In the genomic region with DNA sequence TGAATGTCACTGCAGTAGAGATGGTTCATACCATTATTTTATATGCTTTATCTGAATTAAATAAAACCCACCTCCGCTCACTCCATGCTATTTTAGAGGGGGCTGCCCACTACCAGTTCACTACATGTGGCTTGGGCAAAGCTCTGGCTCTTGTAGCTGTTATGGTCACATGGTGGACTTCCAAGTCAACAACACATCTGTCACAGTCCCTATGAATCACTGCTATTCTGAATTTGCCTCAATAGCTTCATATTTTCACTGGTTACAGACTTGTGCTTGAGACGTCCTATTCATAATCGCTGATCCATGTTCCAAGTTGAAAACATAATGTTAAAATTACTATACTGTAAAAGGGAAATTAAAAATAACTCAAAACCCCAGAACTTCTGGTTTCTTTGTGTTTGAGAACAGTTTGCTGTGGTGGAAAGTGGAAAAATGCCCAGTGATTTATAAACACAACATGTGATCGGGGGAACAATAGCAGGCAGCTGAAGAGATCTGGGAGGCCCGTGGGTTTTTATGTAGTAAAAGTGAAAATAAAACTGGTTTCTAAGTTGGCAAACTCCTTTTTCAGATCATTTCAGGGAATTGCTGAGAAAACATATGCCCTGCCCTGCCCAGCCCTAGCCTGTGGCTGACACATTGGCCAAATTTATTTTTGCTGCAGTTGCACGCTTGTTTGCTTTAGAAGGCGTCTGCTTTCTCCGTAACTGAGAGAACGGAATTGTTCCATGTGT, we compare ENCODE assay signal across 8 cellular contexts.
DNase-seq lines count a peak whose midpoint lies in the region; ATAC-seq and TF ChIP-seq lines count a peak whose summit lies in the region.

No MANE protein-coding gene starts in this region.

- TF ChIP-seq POLR2A in prostate gland (IDR thresholded peaks at IDR 0.05): no peak

- no peaks in the 10 kb centered on the region for H3K27me3 ChIP-seq in prostate gland (replicated peaks; ENCODE audit: insufficient read depth)

- H3K36me3 ChIP-seq in prostate gland: no peaks in the 10 kb centered on the region

- TF ChIP-seq CTCF in fibroblast of mammary gland (conservative IDR thresholded peaks at IDR 0.05; ENCODE audit: control insufficient read depth, insufficient read depth, low read depth, low read length): no peak
- TF ChIP-seq CTCF in prostate gland (IDR thresholded peaks at IDR 0.05): no peak

- 20% methylated on average over 9 of the region's 9 CpGs for WGBS in prostate gland

- H3K9me3 ChIP-seq in prostate gland: no peaks in the 10 kb centered on the region

- H3K4me3 ChIP-seq in fibroblast of mammary gland (ENCODE audit: control insufficient read depth, low read depth, low read length): peak overlapping the region; percentile 23
- peak overlapping the region; percentile 12 to 29 for H3K4me3 ChIP-seq in prostate gland

- H3K27ac ChIP-seq in prostate gland: peak overlapping the region in 1 of 2 donors; percentile 38

- H3K4me1 ChIP-seq in prostate gland (replicated peaks): no peaks in the 10 kb centered on the region

- intact Hi-C loops in prostate gland (cut with DNase I): no loop called here

- ATAC-seq in GM18511 (IDR thresholded peaks at IDR 0.05; ENCODE audit: unreplicated experiment): no peak

- DNase-seq in COR-L47 (lab: John Stamatoyannopoulos, UW): peak; percentile 40
- peak; percentile 48 for DNase-seq in OCI-M1 (lab: John Stamatoyannopoulos, UW)
- peak; percentile 57 for DNase-seq in fibroblast of mammary gland (ENCODE audit: low read depth)
- no peak for DNase-seq in prostate gland (ENCODE audit: low spot score)
- DNase-seq in activated CD8-positive, alpha-beta memory T cell treated with anti-CD3 and anti-CD28 coated beads, Interleukin-2, amount 50 U/mL, for 48 hours: no peak
- DNase-seq in stimulated activated CD4-positive, alpha-beta T cell treated with anti-CD3 and anti-CD28 coated beads, Interleukin-2, amount 100 ng/mL, for 48 hours: no peak
- no peak for DNase-seq in Kasumi-1 (lab: John Stamatoyannopoulos, UW)

Comparison
In these comparisons a context has a peak if more than half of its experiments do, and no peak if none do; other contexts are left out.
1. DNase-seq: peak in COR-L47 (single experiment), OCI-M1 (single experiment) and fibroblast of mammary gland (single experiment); none in prostate gland (single experiment), activated CD8-positive, alpha-beta memory T cell treated with anti-CD3 and anti-CD28 coated beads, Interleukin-2, amount 50 U/mL, for 48 hours (single experiment), stimulated activated CD4-positive, alpha-beta T cell treated with anti-CD3 and anti-CD28 coated beads, Interleukin-2, amount 100 ng/mL, for 48 hours (0 of 2) and Kasumi-1 (0 of 2).